Comparison of ENCODE assay signal across 12 cellular contexts in the genomic region with DNA sequence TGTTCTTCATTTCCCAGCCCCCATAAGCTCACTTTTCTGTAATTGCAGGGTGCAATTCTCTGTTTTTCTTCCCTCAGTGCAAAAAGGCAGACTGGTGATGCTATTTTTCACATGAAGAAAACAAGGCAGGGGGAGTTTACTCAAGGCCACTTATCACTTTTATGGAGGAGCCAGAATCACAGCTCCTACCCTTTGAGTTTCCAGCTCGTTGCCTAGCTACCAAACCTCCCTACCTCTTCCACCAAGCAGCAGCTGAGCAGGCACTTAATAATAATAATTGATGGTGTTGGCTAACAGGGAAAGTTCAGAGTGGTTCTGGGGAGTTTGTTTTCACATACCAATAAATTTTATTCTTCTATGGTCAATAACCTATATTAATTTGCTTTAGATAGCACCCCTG. TPM values are rescaled to one million over a fixed set of nuclear protein-coding genes. Genes with fewer than 3 reads are reported as not detected.
A peak's percentile ranks its signal among the peaks of the same experiment; 100 is the strongest.
DNase-seq lines count a peak whose midpoint lies in the region; TF ChIP-seq lines count a peak whose summit lies in the region.
"Had no signal": no experiment of that assay in that cellular context is flagged by ENCODE, and none has a peak within 500 bp of the region (broad histone marks: within the 10 kb centered on the region; RNA-seq: fewer than 3 reads in every experiment).

No MANE protein-coding gene starts in this region.

- H3K27me3 Mint-ChIP-seq in mesothelial cell of epicardium (ENCODE audit: low read depth), result peaks cover 13% of the 10 kb centered on the region
- peaks cover 4% of the 10 kb centered on the region for H3K27me3 Mint-ChIP-seq in activated T-helper 2 cell treated with anti-CD3 and anti-CD28 coated beads, Interferon-gamma antibody, Interleukin-2, Interleukin-4, amounts not matched to agents 10 μg/mL and 5 μg/mL and 100 μg/mL, durations not matched to agents 14 hours and 24 hours and 36 hours (ENCODE audit: low read depth)

- H3K36me3 Mint-ChIP-seq in mesothelial cell of epicardium, result no peaks in the 10 kb centered on the region
- no peaks in the 10 kb centered on the region for H3K36me3 Mint-ChIP-seq in activated T-helper 2 cell treated with anti-CD3 and anti-CD28 coated beads, Interferon-gamma antibody, Interleukin-2, Interleukin-4, amounts not matched to agents 10 μg/mL and 5 μg/mL and 100 μg/mL, durations not matched to agents 14 hours and 24 hours and 36 hours (ENCODE audit: low read depth)
- H3K36me3 Mint-ChIP-seq: CD4-positive, CD25-positive, alpha-beta regulatory T cell had no signal

- H3K9me3 Mint-ChIP-seq in mesothelial cell of epicardium, result peaks cover 5% of the 10 kb centered on the region
- no peaks in the 10 kb centered on the region for H3K9me3 Mint-ChIP-seq in activated T-helper 2 cell treated with anti-CD3 and anti-CD28 coated beads, Interferon-gamma antibody, Interleukin-2, Interleukin-4, amounts not matched to agents 10 μg/mL and 5 μg/mL and 100 μg/mL, durations not matched to agents 14 hours and 24 hours and 36 hours
- H3K9me3 Mint-ChIP-seq: H9 had no signal

- peak; percentile 34 for DNase-seq in NCI-H1105 treated with DMSO at 0.1 percent for 48 hours (lab: John Stamatoyannopoulos, UW)
- DNase-seq in NCI-H1105 (lab: John Stamatoyannopoulos, UW), result no peak
- peak; percentile 25 for DNase-seq in DMS79 treated with DMSO at 0.1 percent for 48 hours (lab: John Stamatoyannopoulos, UW)
- DNase-seq in NCI-H69 (lab: John Stamatoyannopoulos, UW), result peak; percentile 16
- DNase-seq in mesothelial cell of epicardium (ENCODE audit: low spot score in 2 of 2, unreplicated experiment in 2 of 2), result no peak
- DNase-seq in activated T-helper 2 cell treated with anti-CD3 and anti-CD28 coated beads, Interferon-gamma antibody, Interleukin-2, Interleukin-4, amounts not matched to agents 10 μg/mL and 5 μg/mL and 100 μg/mL, durations not matched to agents 14 hours and 24 hours and 36 hours (ENCODE audit: low spot score), result no peak
- DNase-seq in NCI-H187 treated with DMSO at 0.1 percent for 48 hours (lab: John Stamatoyannopoulos, UW), result no peak
- DNase-seq in GM19240 (ENCODE audit: insufficient read length, low spot score), result no peak
- DNase-seq: ACHN; CD4-positive, CD25-positive, alpha-beta regulatory T cell; GOT3; H9 had no signal

- H3K4me1 Mint-ChIP-seq in mesothelial cell of epicardium, result peaks cover 34% of the 10 kb centered on the region
- peaks cover 6% of the 10 kb centered on the region for H3K4me1 Mint-ChIP-seq in activated T-helper 2 cell treated with anti-CD3 and anti-CD28 coated beads, Interferon-gamma antibody, Interleukin-2, Interleukin-4, amounts not matched to agents 10 μg/mL and 5 μg/mL and 100 μg/mL, durations not matched to agents 14 hours and 24 hours and 36 hours (ENCODE audit: low read depth)
- H3K4me1 Mint-ChIP-seq: CD4-positive, CD25-positive, alpha-beta regulatory T cell; H9 had no signal

- peak overlapping the region; percentile 71 for H3K27ac Mint-ChIP-seq in mesothelial cell of epicardium
- H3K27ac Mint-ChIP-seq in activated T-helper 2 cell treated with anti-CD3 and anti-CD28 coated beads, Interferon-gamma antibody, Interleukin-2, Interleukin-4, amounts not matched to agents 10 μg/mL and 5 μg/mL and 100 μg/mL, durations not matched to agents 14 hours and 24 hours and 36 hours, result no peak overlapping the region
- H3K27ac Mint-ChIP-seq: CD4-positive, CD25-positive, alpha-beta regulatory T cell; H9 had no signal

- TF ChIP-seq CTCF in mesothelial cell of epicardium (IDR thresholded peaks at IDR 0.05; ENCODE audit: unreplicated experiment), result no peak

- no peak overlapping the region for H3K4me3 Mint-ChIP-seq in mesothelial cell of epicardium
- H3K4me3 Mint-ChIP-seq in activated T-helper 2 cell treated with anti-CD3 and anti-CD28 coated beads, Interferon-gamma antibody, Interleukin-2, Interleukin-4, amounts not matched to agents 10 μg/mL and 5 μg/mL and 100 μg/mL, durations not matched to agents 14 hours and 24 hours and 36 hours (ENCODE audit: low read depth), result no peak overlapping the region
- H3K4me3 Mint-ChIP-seq: CD4-positive, CD25-positive, alpha-beta regulatory T cell; H9 had no signal

- intact Hi-C loops in activated T-helper 2 cell treated with anti-CD3 and anti-CD28 coated beads, Interferon-gamma antibody, Interleukin-2, Interleukin-4, amounts not matched to agents 10 μg/mL and 5 μg/mL and 100 μg/mL, durations not matched to agents 14 hours and 24 hours and 36 hours (cut with micrococcal nuclease), result no loop called here

RNA-seq across cellular contexts. Expression of a gene that starts 31.9 kb away (rescaled TPM):
- total RNA-seq in mesothelial cell of epicardium, result 32.2 to 34.8 TPM (median 34.4 TPM) in 3 replicates
- total RNA-seq in activated T-helper 2 cell treated with anti-CD3 and anti-CD28 coated beads, Interferon-gamma antibody, Interleukin-2, Interleukin-4, amounts not matched to agents 10 μg/mL and 5 μg/mL and 100 μg/mL, durations not matched to agents 14 hours and 24 hours and 36 hours, result 46.4 and 47.4 TPM in 2 replicates

Comparison
In these comparisons a context has a peak if more than half of its experiments do, and no peak if none do; other contexts are left out.
1. DNase-seq: peak in NCI-H1105 treated with DMSO at 0.1 percent for 48 hours (single experiment), DMS79 treated with DMSO at 0.1 percent for 48 hours (single experiment) and NCI-H69 (single experiment); none in NCI-H1105 (single experiment), mesothelial cell of epicardium (0 of 2), activated T-helper 2 cell treated with anti-CD3 and anti-CD28 coated beads, Interferon-gamma antibody, Interleukin-2, Interleukin-4, amounts not matched to agents 10 μg/mL and 5 μg/mL and 100 μg/mL, durations not matched to agents 14 hours and 24 hours and 36 hours (single experiment), NCI-H187 treated with DMSO at 0.1 percent for 48 hours (single experiment) and GM19240 (single experiment).